In genomic region chr11:57321996-57322880, GRCh38 we compare ENCODE assay signal across 8 cellular contexts. TPM values are rescaled to one million over a fixed set of nuclear protein-coding genes. Genes with fewer than 3 reads are reported as not detected.
DNase-seq lines count a peak whose midpoint lies in the region; ATAC-seq and TF ChIP-seq lines count a peak whose summit lies in the region.

No MANE protein-coding gene starts in this region.

- H3K4me3 Mint-ChIP-seq in HFFc6, result peak overlapping the region; percentile 93

- WGBS in urinary bladder, result 11% methylated on average over 14 of the region's 14 CpGs

- H3K9ac ChIP-seq in mucosa of rectum (ENCODE audit: low read depth in 1 of 2, low read length in 2 of 2), result peak overlapping the region; percentile 88 to 92

- H3K27ac ChIP-seq in mucosa of rectum (ENCODE audit: low read depth in 2 of 2, low read length in 2 of 2), result peak overlapping the region; percentile 96 to 97
- H3K27ac ChIP-seq in urinary bladder (ENCODE audit: low read depth), result peak overlapping the region; percentile 83

- H3K4me3 ChIP-seq in mucosa of rectum (ENCODE audit: low read length in 2 of 2), result peak overlapping the region; percentile 79 to 89
- H3K4me3 ChIP-seq in urinary bladder (ENCODE audit: low read depth, low read length), result peak overlapping the region; percentile 26

- H3K36me3 ChIP-seq in mucosa of rectum (ENCODE audit: control insufficient read depth in 2 of 2, insufficient read depth in 2 of 2, low read length in 2 of 2), result peaks cover 25 to 29% of the 10 kb centered on the region in 2 donors
- H3K36me3 ChIP-seq in urinary bladder (ENCODE audit: insufficient read depth), result peaks cover 3% of the 10 kb centered on the region

- peak in 10 of 14 donors; percentile 5 to 61 (median 34) for DNase-seq in C1 segment of cervical spinal cord (lab: John Stamatoyannopoulos, UW)
- DNase-seq in HFFc6, result peak; percentile 98
- DNase-seq in T1000 (lab: John Stamatoyannopoulos, UW), result peak; percentile 84

- 0 out of 2 replicates have a peak, but pooled peaks cover 5% of the 10 kb centered on the region for H3K27me3 Mint-ChIP-seq in HFFc6 (ENCODE audit: insufficient read depth)

- peaks cover 71% of the 10 kb centered on the region for H3K4me1 Mint-ChIP-seq in HFFc6 (ENCODE audit: low read depth)

- no peaks in the 10 kb centered on the region for H3K9me3 ChIP-seq in mucosa of rectum (ENCODE audit: control insufficient read depth in 2 of 2, low read length in 2 of 2)

- ATAC-seq in esophagus mucosa (peak; percentile 66), GM21786 (IDR thresholded peaks at IDR 0.05; ENCODE audit: unreplicated experiment) (no peak), HG03460 (IDR thresholded peaks at IDR 0.05; ENCODE audit: unreplicated experiment) (no peak)

- no peaks in the 10 kb centered on the region for H3K27me3 ChIP-seq in mucosa of rectum (ENCODE audit: control insufficient read depth in 2 of 2, insufficient read depth in 2 of 2, low read length in 2 of 2)

- no peaks in the 10 kb centered on the region for H3K9me3 Mint-ChIP-seq in HFFc6

- H3K36me3 Mint-ChIP-seq in HFFc6 (ENCODE audit: low read depth), result peaks cover 29% of the 10 kb centered on the region

- TF ChIP-seq CTCF in HFFc6 (IDR thresholded peaks at IDR 0.05), result no peak; the same call in 1 of the 2 replicates

- H3K4me1 ChIP-seq in mucosa of rectum (ENCODE audit: control insufficient read depth in 2 of 2, insufficient read depth in 2 of 2, low read length in 2 of 2), result peaks cover 62 to 67% of the 10 kb centered on the region in 2 donors
- no peaks in the 10 kb centered on the region for H3K4me1 ChIP-seq in urinary bladder (ENCODE audit: insufficient read depth)

- H3K27ac Mint-ChIP-seq in HFFc6, result peak overlapping the region; percentile 97

RNA-seq across cellular contexts. Expression of gene TNKS1BP1, which starts 2.5 kb away (rescaled TPM):
- total RNA-seq in HFFc6 (2021; fragmentation: NEBNext Ultra II Directional; extraction: Animal tissue kit (Norgen Biotek cat#: 25700)), result 100 to 1,000 TPM; 118 to 134 (median 123) TPM
- 160 TPM for total RNA-seq in esophagus mucosa
- 33.6 TPM for total RNA-seq in urinary bladder
- 146 TPM for polyA plus RNA-seq in urinary bladder

RNA-seq across cellular contexts. Expression of gene SSRP1, which starts 13.5 kb away (rescaled TPM):
- total RNA-seq in HFFc6 (2021; fragmentation: NEBNext Ultra II Directional; extraction: Animal tissue kit (Norgen Biotek cat#: 25700)), result 100 to 1,000 TPM in 5 of 6 experiments, 10 to 100 TPM in 1; 84.0 to 141 (median 133) TPM
- total RNA-seq in esophagus mucosa (74.9 TPM), urinary bladder (32.3 TPM)
- polyA plus RNA-seq in urinary bladder, result 79.4 TPM

RNA-seq across cellular contexts. Expression of gene P2RX3, which starts 15.9 kb away (rescaled TPM):
- total RNA-seq in HFFc6 (2021; fragmentation: NEBNext Ultra II Directional; extraction: Animal tissue kit (Norgen Biotek cat#: 25700)), result not detected
- total RNA-seq in esophagus mucosa, result not detected
- total RNA-seq in urinary bladder, result 1.5 TPM
- polyA plus RNA-seq in urinary bladder, result 0.34 TPM

RNA-seq across cellular contexts. Expression of gene PRG3, which starts 58.7 kb away (rescaled TPM):
- total RNA-seq in HFFc6 (2021; fragmentation: NEBNext Ultra II Directional; extraction: Animal tissue kit (Norgen Biotek cat#: 25700)), result not detected
- not detected for total RNA-seq in esophagus mucosa
- total RNA-seq in urinary bladder, result not detected
- not detected for polyA plus RNA-seq in urinary bladder

Comparison
In these comparisons a context has a peak if more than half of its experiments do, and no peak if none do; other contexts are left out.
1. DNase-seq: peak in every context shown above with its lines; median percentile 98 in HFFc6; 84 in T1000; 34 in C1 segment of cervical spinal cord.